8 cellular contexts compared by ENCODE assay signal in the genomic region with DNA sequence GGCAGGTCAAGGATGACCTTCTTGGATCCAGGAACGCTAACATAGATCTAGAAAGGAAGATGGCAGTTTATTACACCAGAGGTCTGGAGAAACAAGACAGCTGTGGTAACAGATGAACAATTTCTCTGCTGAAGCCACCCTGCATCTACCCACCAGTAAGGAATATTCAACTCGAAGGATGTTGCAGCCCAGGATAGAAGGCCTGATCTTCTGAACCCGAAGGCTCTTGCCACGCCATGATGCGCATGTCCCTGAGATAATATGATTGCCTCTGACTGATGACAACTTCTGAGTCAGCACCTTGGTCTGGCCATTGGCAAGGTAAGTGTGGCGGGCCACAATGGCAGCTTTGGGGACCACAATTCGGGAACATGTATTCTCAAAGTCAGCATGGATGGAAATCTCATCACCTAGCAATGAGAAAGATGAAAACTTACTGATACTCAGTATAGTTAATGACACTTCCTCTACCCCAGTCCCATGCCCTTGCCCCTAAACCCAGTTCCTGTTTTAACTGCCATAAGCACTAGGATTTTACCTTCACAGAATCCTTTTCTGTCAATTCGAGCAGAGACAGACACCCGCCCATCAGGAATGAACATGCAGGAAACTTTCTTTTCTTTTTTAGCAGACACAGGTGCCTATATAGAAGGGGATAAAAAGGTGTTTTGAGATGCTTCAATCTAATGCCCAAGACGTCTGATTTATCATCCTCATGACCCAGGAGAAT. TPM values are rescaled to one million over a fixed set of nuclear protein-coding genes. Genes with fewer than 3 reads are reported as not detected.
A peak's percentile ranks its signal among the peaks of the same experiment; 100 is the strongest.
DNase-seq lines count a peak whose midpoint lies in the region; ATAC-seq, FAIRE-seq and TF ChIP-seq lines count a peak whose summit lies in the region.

No MANE protein-coding gene starts in this region.

- peaks cover 47% of the 10 kb centered on the region for H3K36me3 Mint-ChIP-seq in natural killer cell

- H3K4me1 ChIP-seq in SJSA1 (replicated peaks) = peaks cover 41% of the 10 kb centered on the region

- ATAC-seq in GM18505 (IDR thresholded peaks at IDR 0.05; ENCODE audit: unreplicated experiment) (no peak), natural killer cell (peak in 1 of 3 donors; percentile 12), GM18520 (IDR thresholded peaks at IDR 0.05; ENCODE audit: unreplicated experiment) (no peak), HG03432 (IDR thresholded peaks at IDR 0.05; ENCODE audit: unreplicated experiment) (no peak), GM18861 (IDR thresholded peaks at IDR 0.05; ENCODE audit: unreplicated experiment) (no peak)

- no peak for TF ChIP-seq CTCF in choroid plexus epithelial cell (conservative IDR thresholded peaks at IDR 0.05; ENCODE audit: low read depth, low read length)
- TF ChIP-seq CTCF in natural killer cell (IDR thresholded peaks at IDR 0.05) = no peak

- peak overlapping the region; percentile 97 for H3K4me3 Mint-ChIP-seq in natural killer cell

- peaks cover 32% of the 10 kb centered on the region for H3K36me3 ChIP-seq in SJSA1

- no peaks in the 10 kb centered on the region for H3K9me3 Mint-ChIP-seq in natural killer cell

- H3K4me1 Mint-ChIP-seq in natural killer cell = peaks cover 70 to 76% of the 10 kb centered on the region in 2 donors

- intact Hi-C loops in natural killer cell (cut with micrococcal nuclease) = loop anchor here (2.0 to 5.0 kb wide), 4 partner anchors 18 to 67 kb away; a partner anchor contains a TSS

- no peak for FAIRE-seq in RCC 7860 (lab: Jason Lieb, UNC)

- H3K4me3 ChIP-seq in SJSA1 (peak overlapping the region; percentile 47), choroid plexus epithelial cell (ENCODE audit: low read depth, low read length) (peak overlapping the region; percentile 93)

- no peak overlapping the region for H3K27ac ChIP-seq in SJSA1

- no peak for DNase-seq in SJSA1 (ENCODE audit: low read depth in 1 of 2, low spot score in 2 of 2)
- DNase-seq in choroid plexus epithelial cell (ENCODE audit: low read depth) = no peak
- DNase-seq in natural killer cell = no peak
- DNase-seq in RCC 7860 (ENCODE audit: low spot score) = no peak

- no peaks in the 10 kb centered on the region for H3K27me3 ChIP-seq in SJSA1 (replicated peaks)

- no peaks in the 10 kb centered on the region for H3K27me3 Mint-ChIP-seq in natural killer cell (ENCODE audit: low read depth in 2 of 2)

- TF ChIP-seq POLR2A in GM18505 (IDR thresholded peaks at IDR 0.05; ENCODE audit: borderline replicate concordance, extremely low read depth, insufficient read depth, insufficient read length) = peak; percentile 42

- H3K9me3 ChIP-seq in SJSA1 (replicated peaks) = no peaks in the 10 kb centered on the region

- peak overlapping the region; percentile 97 to 99 for H3K27ac Mint-ChIP-seq in natural killer cell

RNA-seq across cellular contexts. Expression of a gene that starts 1.8 kb away (rescaled TPM):
- 57.4 and 82.5 TPM in 2 replicates for total RNA-seq in SJSA1 (2014; rRNA removed; shearing (Covaris generic))
- 1,000 to 10,000 TPM in 2 of 3 donors, 100 to 1,000 TPM in 1; 984 to 1,724 (median 1,422) TPM for total RNA-seq in natural killer cell

RNA-seq across cellular contexts. Expression of a gene that starts 27.0 kb away (rescaled TPM):
- total RNA-seq in SJSA1 (2014; rRNA removed; shearing (Covaris generic)) = not detected in 2 replicates
- total RNA-seq in natural killer cell = not detected

RNA-seq across cellular contexts. Expression of a gene that starts 30.1 kb away (rescaled TPM):
- total RNA-seq in SJSA1 (2014; rRNA removed; shearing (Covaris generic)) = 13.9 and 22.8 TPM in 2 replicates
- total RNA-seq in natural killer cell = 10 to 100 TPM; 34.9 to 37.5 (median 37.4) TPM

RNA-seq across cellular contexts. Expression of a gene that starts 30.2 kb away (rescaled TPM):
- total RNA-seq in SJSA1 (2014; rRNA removed; shearing (Covaris generic)) = 0.13 TPM in 1 of 2 replicates, not detected in the other
- 1 to 10 TPM; 1.4 to 1.9 (median 1.4) TPM for total RNA-seq in natural killer cell

RNA-seq across cellular contexts. Expression of a gene that starts 36.7 kb away (rescaled TPM):
- 24.3 and 34.1 TPM in 2 replicates for total RNA-seq in SJSA1 (2014; rRNA removed; shearing (Covaris generic))
- 10 to 100 TPM; 33.4 to 41.3 (median 38.2) TPM for total RNA-seq in natural killer cell

Comparison
In these comparisons a context has a peak if more than half of its experiments do, and no peak if none do; other contexts are left out.
1. RNA of a gene that starts 1.8 kb away (total RNA-seq): 984 to 1,724 TPM in natural killer cell; 57.4 to 82.5 TPM in SJSA1; every median in the first group is over 10 times any median in the second.